ENCODE assay signal across 8 cellular contexts in the genomic region with DNA sequence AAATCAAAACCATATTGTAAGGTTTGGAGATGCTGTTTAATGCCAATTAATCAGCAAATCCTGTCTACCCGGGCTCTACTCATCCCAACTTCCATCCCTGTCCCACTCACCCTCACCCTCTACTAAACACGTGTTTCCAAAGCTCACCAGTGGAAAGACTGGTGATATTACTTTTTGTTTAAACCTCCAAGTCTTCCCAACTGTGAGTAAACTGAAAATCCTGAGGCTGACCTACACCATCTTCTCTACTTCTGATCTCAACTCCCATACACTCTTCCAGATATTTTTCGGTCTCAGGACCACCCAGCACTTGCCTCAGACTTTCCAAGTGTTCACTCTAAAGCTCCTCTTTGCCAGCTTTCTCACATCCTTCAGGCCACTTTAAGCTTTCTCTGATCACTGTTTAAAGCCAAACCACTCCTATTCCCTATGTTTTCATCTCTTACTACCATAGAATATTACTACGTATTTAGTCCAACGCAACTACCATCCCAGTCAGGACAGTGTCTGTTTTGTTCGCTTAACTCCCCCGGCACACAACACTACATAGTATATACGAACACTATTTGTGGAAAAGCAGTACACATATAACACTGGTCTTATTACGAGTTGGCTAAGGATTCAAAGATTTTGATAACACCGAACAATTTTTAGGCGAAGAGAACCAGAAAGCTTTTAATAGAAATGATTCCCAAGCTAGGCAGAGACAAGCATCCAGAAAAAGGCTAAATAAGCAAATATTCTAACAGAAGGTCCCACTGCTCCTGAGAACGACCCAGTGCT. TPM values are rescaled to one million over a fixed set of nuclear protein-coding genes. Genes with fewer than 3 reads are reported as not detected.
DNase-seq lines count a peak whose midpoint lies in the region; ATAC-seq and TF ChIP-seq lines count a peak whose summit lies in the region.

No MANE protein-coding gene starts in this region.

- peak in 2 of 4 donors; percentile 18 to 27 for ATAC-seq in psoas muscle
- no peak for ATAC-seq in GM19035 (IDR thresholded peaks at IDR 0.05; ENCODE audit: unreplicated experiment)

- H3K36me3 ChIP-seq in SK-N-MC (ENCODE audit: insufficient read depth, low read length) (peaks cover 54% of the 10 kb centered on the region), esophagus squamous epithelium (peaks cover 14 to 46% (median 25%) of the 10 kb centered on the region in 3 donors), psoas muscle (ENCODE audit: insufficient read depth in 1 of 2, low read depth in 1 of 2) (peaks cover 8 to 45% of the 10 kb centered on the region in 2 donors)

- H3K4me3 ChIP-seq in GM12865 (ENCODE audit: low read depth, low read length): peak overlapping the region; percentile 86
- peak overlapping the region; percentile 100 for H3K4me3 ChIP-seq in SK-N-MC
- H3K4me3 ChIP-seq in esophagus squamous epithelium: peak overlapping the region; percentile 69 to 98 (median 80)
- H3K4me3 ChIP-seq in psoas muscle: peak overlapping the region; percentile 85

- WGBS in esophagus squamous epithelium, 2 donors: 0 to 1% methylated on average over 12 of the region's 12 CpGs
- 0 to 1% (median 0%) methylated on average over 12 of the region's 12 CpGs for WGBS in psoas muscle, 3 donors

- H3K9me3 ChIP-seq in SK-N-MC (ENCODE audit: low read depth, low read length): no peaks in the 10 kb centered on the region
- H3K9me3 ChIP-seq in esophagus squamous epithelium: no peaks in the 10 kb centered on the region
- no peaks in the 10 kb centered on the region for H3K9me3 ChIP-seq in psoas muscle

- H3K27me3 ChIP-seq in esophagus squamous epithelium (no peaks in the 10 kb centered on the region), psoas muscle (ENCODE audit: insufficient read depth in 3 of 3, low read length in 2 of 3) (no peaks in the 10 kb centered on the region)

- no peak for TF ChIP-seq CTCF in GM12865 (IDR thresholded peaks at IDR 0.05; ENCODE audit: insufficient read depth, low read depth, low read length, missing control alignments)
- TF ChIP-seq CTCF in esophagus squamous epithelium (IDR thresholded peaks at IDR 0.05): no peak
- TF ChIP-seq CTCF in psoas muscle (IDR thresholded peaks at IDR 0.05): no peak

- no peak for TF ChIP-seq POLR2A in esophagus squamous epithelium (IDR thresholded peaks at IDR 0.05)

- H3K4me1 ChIP-seq in esophagus squamous epithelium: peaks cover 6 to 54% (median 27%) of the 10 kb centered on the region in 3 donors
- H3K4me1 ChIP-seq in psoas muscle: peaks cover 22% of the 10 kb centered on the region

- H3K9ac ChIP-seq in SK-N-MC (ENCODE audit: insufficient read length): peak overlapping the region; percentile 100

- DNase-seq in GM12865 (ENCODE audit: low read depth): no peak
- DNase-seq in SK-N-MC (ENCODE audit: low read depth, low spot score): no peak
- DNase-seq in esophagus squamous epithelium (lab: John Stamatoyannopoulos, UW): no peak
- DNase-seq in psoas muscle: no peak
- no peak for DNase-seq in NCI-H146 (lab: John Stamatoyannopoulos, UW)
- no peak for DNase-seq in NCI-H345 (lab: John Stamatoyannopoulos, UW)
- DNase-seq in SHP77 (lab: John Stamatoyannopoulos, UW): no peak

- intact Hi-C loops in esophagus squamous epithelium (cut with DNase I) (no loop called here), psoas muscle (cut with DNase I) (loop anchor here in 1 of 2 donors (2.0 kb wide), 1 partner anchor 119 kb away; no protein-coding TSS in a partner anchor)

- H3K27ac ChIP-seq in SK-N-MC (peak overlapping the region; percentile 95), esophagus squamous epithelium (peak overlapping the region; percentile 88 to 98 (median 95)), psoas muscle (peak overlapping the region; percentile 96)

RNA-seq across cellular contexts. Expression of gene RPL4, which starts 0.7 kb away (rescaled TPM):
- 1,000 to 10,000 TPM; 2,279 to 4,532 (median 3,529) TPM for total RNA-seq in esophagus squamous epithelium
- 1,000 to 10,000 TPM; 1,435 to 2,180 (median 2,033) TPM for total RNA-seq in psoas muscle
- polyA plus RNA-seq in psoas muscle: 1,000 to 10,000 TPM; 2,343 to 3,153 (median 2,635) TPM

RNA-seq across cellular contexts. Expression of gene ZWILCH, which starts 1.2 kb away (rescaled TPM):
- total RNA-seq in esophagus squamous epithelium: 10 to 100 TPM in 2 of 4 donors, 1 to 10 TPM in 2; 4.5 to 21.2 (median 11.4) TPM
- 1 to 10 TPM; 2.2 to 4.2 (median 2.6) TPM for total RNA-seq in psoas muscle
- 1 to 10 TPM; 1.5 to 4.5 (median 2.9) TPM for polyA plus RNA-seq in psoas muscle

RNA-seq across cellular contexts. Expression of gene SNAPC5, which starts 6.4 kb away (rescaled TPM):
- 10 to 100 TPM in 3 of 4 donors, 1 to 10 TPM in 1; 7.8 to 31.1 (median 16.7) TPM for total RNA-seq in esophagus squamous epithelium
- 10 to 100 TPM; 32.7 to 50.3 (median 33.4) TPM for total RNA-seq in psoas muscle
- polyA plus RNA-seq in psoas muscle: 10 to 100 TPM; 34.7 to 86.0 (median 51.8) TPM
